Comparison of ENCODE assay signal across 1 cellular context in genomic region chr15:79923068-79923514, GRCh38.
A peak's percentile ranks its signal among the peaks of the same experiment; 100 is the strongest.
TF ChIP-seq lines count a peak whose summit lies in the region.

No MANE protein-coding gene starts in this region.

TF ChIP-seq in K562, 482 proteins besides CTCF, POLR2A, EP300 and RAD21 (continued from another document and continues in another):
- no peak for TF ChIP-seq FOXO4 (CRISPR knock-in tag; IDR thresholded peaks at IDR 0.05)
- no peak for TF ChIP-seq ZFPM2 (CRISPR knock-in tag; IDR thresholded peaks at IDR 0.05)
- TF ChIP-seq PHB2 (IDR thresholded peaks at IDR 0.05; ENCODE audit: low read depth) = no peak
- no peak for TF ChIP-seq BCOR (IDR thresholded peaks at IDR 0.05)
- no peak for TF ChIP-seq NFIC (IDR thresholded peaks at IDR 0.05)
- no peak for TF ChIP-seq TRIM24 (IDR thresholded peaks at IDR 0.05)
- TF ChIP-seq NCOA6 (IDR thresholded peaks at IDR 0.05) = no peak
- no peak for TF ChIP-seq MED1 (CRISPR knock-in tag; IDR thresholded peaks at IDR 0.05; ENCODE audit: borderline replicate concordance)
- no peak for TF ChIP-seq HSF4 (CRISPR knock-in tag; IDR thresholded peaks at IDR 0.05; ENCODE audit: borderline replicate concordance)
- no peak for TF ChIP-seq PTTG1 (tag; IDR thresholded peaks at IDR 0.05; ENCODE audit: low read depth)
- no peak for TF ChIP-seq U2AF2 (optimal IDR thresholded peaks at IDR 0.05; ENCODE audit: low read depth, low read length)
- TF ChIP-seq RB1 (IDR thresholded peaks at IDR 0.05; ENCODE audit: low read depth) = peak; percentile 29; the same call in 1 of the 2 replicates
- TF ChIP-seq ZNF174 (CRISPR knock-in tag; IDR thresholded peaks at IDR 0.05) = no peak
- TF ChIP-seq ZNF212 (CRISPR knock-in tag; IDR thresholded peaks at IDR 0.05) = no peak
- peak; percentile 27; the same call in 1 of the 2 replicates for TF ChIP-seq EGR1 (conservative IDR thresholded peaks at IDR 0.05)
- no peak for TF ChIP-seq ZNF511 (CRISPR knock-in tag; IDR thresholded peaks at IDR 0.05)
- peak in 1 of 2 experiments; percentile 60 for TF ChIP-seq E2F6 (IDR thresholded peaks at IDR 0.05; ENCODE audit: borderline replicate concordance in 1 of 2, extremely low read depth in 1 of 2, insufficient read depth in 1 of 2, insufficient read length in 1 of 2, low read depth in 1 of 2, low read length in 1 of 2, poor library complexity in 1 of 2, severe bottlenecking in 1 of 2)
- TF ChIP-seq TBP (optimal IDR thresholded peaks at IDR 0.05; ENCODE audit: low read depth, low read length) = peak; percentile 29
- TF ChIP-seq GTF3C2 (IDR thresholded peaks at IDR 0.05; ENCODE audit: borderline replicate concordance, extremely low read depth, insufficient read length) = no peak
- no peak for TF ChIP-seq ZBTB43 (CRISPR knock-in tag; IDR thresholded peaks at IDR 0.05)
- no peak for TF ChIP-seq ATF2 (CRISPR knock-in tag; IDR thresholded peaks at IDR 0.05)
- no peak for TF ChIP-seq THAP12 (CRISPR knock-in tag; IDR thresholded peaks at IDR 0.05)
- no peak for TF ChIP-seq ZNF12 (CRISPR knock-in tag; IDR thresholded peaks at IDR 0.05)
- 0 out of 2 replicates have a peak, but pooled peaks have one; percentile 10 for TF ChIP-seq ZNF121 (CRISPR knock-in tag; conservative IDR thresholded peaks at IDR 0.05)
- TF ChIP-seq SRF (CRISPR knock-in tag; IDR thresholded peaks at IDR 0.05) = no peak
- no peak for TF ChIP-seq ZNF76 (CRISPR knock-in tag; IDR thresholded peaks at IDR 0.05; ENCODE audit: borderline replicate concordance)
- no peak for TF ChIP-seq CHD2 (IDR thresholded peaks at IDR 0.05; ENCODE audit: low read depth, low read length)
- no peak for TF ChIP-seq ZNF766 (CRISPR knock-in tag; conservative IDR thresholded peaks at IDR 0.05)
- no peak for TF ChIP-seq ETS2 (tag; IDR thresholded peaks at IDR 0.05; ENCODE audit: borderline replicate concordance, poor library complexity, severe bottlenecking)
- TF ChIP-seq CHD1 (IDR thresholded peaks at IDR 0.05; ENCODE audit: low read length) = peak; percentile 73
- TF ChIP-seq THRA (IDR thresholded peaks at IDR 0.05) = no peak
- TF ChIP-seq CREBBP (IDR thresholded peaks at IDR 0.05; ENCODE audit: low read depth, low read length) = no peak
- TF ChIP-seq ERF (CRISPR knock-in tag; IDR thresholded peaks at IDR 0.05) = no peak; the same call in 1 of the 2 replicates
- TF ChIP-seq HDAC1 (IDR thresholded peaks at IDR 0.05) = peak in 1 of 2 experiments; percentile 22; a peak in 1 of 4 replicates
- TF ChIP-seq ARID1B (IDR thresholded peaks at IDR 0.05) = no peak
- TF ChIP-seq AFF4 (CRISPR knock-in tag; IDR thresholded peaks at IDR 0.05) = peak; percentile 30; the same call in 1 of the 2 replicates
- no peak for TF ChIP-seq GATAD2A (IDR thresholded peaks at IDR 0.05)
- TF ChIP-seq ZNF3 (CRISPR knock-in tag; IDR thresholded peaks at IDR 0.05) = no peak
- TF ChIP-seq RFX5 (IDR thresholded peaks at IDR 0.05; ENCODE audit: low read depth, low read length) = no peak
- TF ChIP-seq TAF1 (IDR thresholded peaks at IDR 0.05; ENCODE audit: control insufficient read depth, extremely low read depth, insufficient read depth, low read length, severe bottlenecking) = peak; percentile 62
- no peak for TF ChIP-seq MAFF (IDR thresholded peaks at IDR 0.05; ENCODE audit: low read length)
- no peak for TF ChIP-seq PHF20 (IDR thresholded peaks at IDR 0.05; ENCODE audit: partially characterized antibody)
- TF ChIP-seq EZH2 (IDR thresholded peaks at IDR 0.05; ENCODE audit: borderline replicate concordance, low read depth, low read length) = no peak
- TF ChIP-seq MAZ (CRISPR knock-in tag; conservative IDR thresholded peaks at IDR 0.05 in 1 of 2, IDR thresholded peaks at IDR 0.05 in 1 of 2) = peak; percentile 46 to 65; a peak in 3 of 4 replicates
- 0 out of 4 replicates have a peak, but pooled peaks of 1 of the 2 experiments have one; percentile 19 for TF ChIP-seq ETV6 (IDR thresholded peaks at IDR 0.05; ENCODE audit: borderline replicate concordance in 1 of 2, low read depth in 2 of 2, low read length in 1 of 2)
- no peak for TF ChIP-seq ETV6 (CRISPR knock-in tag; IDR thresholded peaks at IDR 0.05; ENCODE audit: borderline replicate concordance)
- TF ChIP-seq NR1H2 (CRISPR knock-in tag; IDR thresholded peaks at IDR 0.05) = no peak
- TF ChIP-seq NONO (IDR thresholded peaks at IDR 0.05; ENCODE audit: low read depth in 2 of 2, low read length in 1 of 2) = 0 out of 4 replicates have a peak, but pooled peaks of 1 of the 2 experiments have one; percentile 10
- TF ChIP-seq HEY1 (CRISPR knock-in tag; IDR thresholded peaks at IDR 0.05; ENCODE audit: borderline replicate concordance) = no peak
- TF ChIP-seq MITF (IDR thresholded peaks at IDR 0.05) = no peak
- no peak for TF ChIP-seq HCFC1 (IDR thresholded peaks at IDR 0.05; ENCODE audit: low read depth, low read length)
- no peak for TF ChIP-seq PTBP1 (IDR thresholded peaks at IDR 0.05; ENCODE audit: low read depth, low read length)
